8 cellular contexts compared by ENCODE assay signal in genomic region chr3:15055019-15055557, GRCh38. TPM values are rescaled to one million over a fixed set of nuclear protein-coding genes. Genes with fewer than 3 reads are reported as not detected.
A peak's percentile ranks its signal among the peaks of the same experiment; 100 is the strongest.
DNase-seq lines count a peak whose midpoint lies in the region; ATAC-seq, FAIRE-seq and TF ChIP-seq lines count a peak whose summit lies in the region.

No MANE protein-coding gene starts in this region.

- H3K36me3 Mint-ChIP-seq in T-helper 1 cell treated with Interleukin-12 subunit alpha and Interleukin-12 subunit beta and Interleukin-4 antibody, amounts not matched to agents 30 μg/mL and 1 μg/mL, for 36 hours (ENCODE audit: low read depth) = peaks cover 24% of the 10 kb centered on the region
- H3K36me3 Mint-ChIP-seq in central memory CD8-positive, alpha-beta T cell (ENCODE audit: insufficient read depth) = peaks cover 9% of the 10 kb centered on the region
- H3K36me3 Mint-ChIP-seq in mesothelial cell of epicardium = peaks cover 29% of the 10 kb centered on the region

- no peak for FAIRE-seq in D721Med (lab: Jason Lieb, UNC)

- DNase-seq in AG08396 (ENCODE audit: low spot score) (peak; percentile 33), D721Med (ENCODE audit: insufficient read length, low spot score) (no peak), mesothelial cell of epicardium (ENCODE audit: low spot score in 2 of 2, unreplicated experiment in 2 of 2) (no peak), NCI-H82 (lab: John Stamatoyannopoulos, UW) (no peak)
- DNase-seq in central memory CD8-positive, alpha-beta T cell (ENCODE audit: low spot score in 2 of 2) = peak in 1 of 2 donors; percentile 46
- DNase-seq in stimulated activated naive CD8-positive, alpha-beta T cell treated with anti-CD3 and anti-CD28 coated beads, Interleukin-15, Interleukin-2, amounts not matched to agents 100 U/mL and 50 U/mL, for 24 hours = peak; percentile 74

- H3K4me1 Mint-ChIP-seq in T-helper 1 cell treated with Interleukin-12 subunit alpha and Interleukin-12 subunit beta and Interleukin-4 antibody, amounts not matched to agents 30 μg/mL and 1 μg/mL, for 36 hours (ENCODE audit: low read depth) = peaks cover 16% of the 10 kb centered on the region
- peaks cover 31% of the 10 kb centered on the region for H3K4me1 Mint-ChIP-seq in central memory CD8-positive, alpha-beta T cell
- H3K4me1 Mint-ChIP-seq in mesothelial cell of epicardium = no peaks in the 10 kb centered on the region

- no peaks in the 10 kb centered on the region for H3K27me3 Mint-ChIP-seq in T-helper 1 cell treated with Interleukin-12 subunit alpha and Interleukin-12 subunit beta and Interleukin-4 antibody, amounts not matched to agents 30 μg/mL and 1 μg/mL, for 36 hours (ENCODE audit: low read depth)
- H3K27me3 Mint-ChIP-seq in central memory CD8-positive, alpha-beta T cell = no peaks in the 10 kb centered on the region
- H3K27me3 Mint-ChIP-seq in mesothelial cell of epicardium (ENCODE audit: low read depth) = no peaks in the 10 kb centered on the region

- peaks cover 3% of the 10 kb centered on the region for H3K9me3 Mint-ChIP-seq in T-helper 1 cell treated with Interleukin-12 subunit alpha and Interleukin-12 subunit beta and Interleukin-4 antibody, amounts not matched to agents 30 μg/mL and 1 μg/mL, for 36 hours
- no peaks in the 10 kb centered on the region for H3K9me3 Mint-ChIP-seq in central memory CD8-positive, alpha-beta T cell
- H3K9me3 Mint-ChIP-seq in mesothelial cell of epicardium = no peaks in the 10 kb centered on the region

- peak overlapping the region; percentile 32 for H3K4me3 Mint-ChIP-seq in T-helper 1 cell treated with Interleukin-12 subunit alpha and Interleukin-12 subunit beta and Interleukin-4 antibody, amounts not matched to agents 30 μg/mL and 1 μg/mL, for 36 hours
- peak overlapping the region; percentile 37 for H3K4me3 Mint-ChIP-seq in central memory CD8-positive, alpha-beta T cell
- no peak overlapping the region for H3K4me3 Mint-ChIP-seq in mesothelial cell of epicardium

- ATAC-seq in GM21528 (IDR thresholded peaks at IDR 0.05; ENCODE audit: low FRiP score, unreplicated experiment) = peak; percentile 48
- peak; percentile 91 for ATAC-seq in central memory CD8-positive, alpha-beta T cell (replicated peaks; ENCODE audit: extremely low read depth, poor library complexity, severe bottlenecking)
- ATAC-seq in stimulated activated naive CD8-positive, alpha-beta T cell treated with anti-CD3 and anti-CD28 coated beads, Interleukin-15, Interleukin-2, amounts not matched to agents 100 U/mL and 50 U/mL, for 24 hours = peak; percentile 90

- no peak for TF ChIP-seq CTCF in D721Med (IDR thresholded peaks at IDR 0.05; ENCODE audit: insufficient read depth, missing control alignments)
- TF ChIP-seq CTCF in mesothelial cell of epicardium (IDR thresholded peaks at IDR 0.05; ENCODE audit: unreplicated experiment) = no peak

- H3K27ac Mint-ChIP-seq in T-helper 1 cell treated with Interleukin-12 subunit alpha and Interleukin-12 subunit beta and Interleukin-4 antibody, amounts not matched to agents 30 μg/mL and 1 μg/mL, for 36 hours = peak overlapping the region; percentile 84
- H3K27ac Mint-ChIP-seq in central memory CD8-positive, alpha-beta T cell (ENCODE audit: low read depth) = peak overlapping the region; percentile 61
- H3K27ac Mint-ChIP-seq in mesothelial cell of epicardium = no peak overlapping the region

RNA-seq across cellular contexts. Expression of gene MRPS25, which starts 10.0 kb away (rescaled TPM):
- total RNA-seq in mesothelial cell of epicardium = 66.3 to 70.4 TPM (median 66.7 TPM) in 3 replicates

RNA-seq across cellular contexts. Expression of gene RBSN, which starts 43.9 kb away (rescaled TPM):
- total RNA-seq in mesothelial cell of epicardium = 35.2 to 38.1 TPM (median 35.8 TPM) in 3 replicates

Comparison
In these comparisons a context has a peak if more than half of its experiments do, and no peak if none do; other contexts are left out.
1. DNase-seq: peak in AG08396 (single experiment) and stimulated activated naive CD8-positive, alpha-beta T cell treated with anti-CD3 and anti-CD28 coated beads, Interleukin-15, Interleukin-2, amounts not matched to agents 100 U/mL and 50 U/mL, for 24 hours (single experiment); none in D721Med (single experiment), mesothelial cell of epicardium (0 of 2) and NCI-H82 (single experiment).
2. Peak in every context shown above with its lines, with median percentiles within 50 percentile points of each other: ATAC-seq.